In the genomic region with DNA sequence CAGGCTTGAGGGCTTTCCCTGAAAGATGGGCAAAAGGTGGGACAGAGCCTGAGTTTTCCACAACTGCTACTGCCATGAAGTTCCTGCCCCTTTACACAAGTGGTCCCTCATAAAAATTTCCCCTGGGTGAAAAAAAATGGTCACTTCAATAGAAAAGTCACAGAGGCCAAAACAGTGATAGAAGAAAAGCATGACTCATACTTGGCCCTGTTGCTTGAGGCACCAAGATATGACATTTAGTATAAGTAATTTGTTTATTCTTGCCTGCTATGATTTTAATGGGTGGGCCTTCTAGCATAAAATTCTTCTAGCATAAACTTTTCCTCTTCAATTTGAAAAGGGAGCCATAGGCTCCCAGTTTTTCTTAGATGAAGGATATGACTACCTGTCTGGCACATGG, we compare ENCODE assay signal across 24 cellular contexts.
"Had no signal": no experiment of that assay in that cellular context is flagged by ENCODE, and none has a peak within 500 bp of the region (broad histone marks: within the 10 kb centered on the region; RNA-seq: fewer than 3 reads in every experiment).

No MANE protein-coding gene starts in this region.

- ATAC-seq: activated CD8-positive, alpha-beta T cell treated with anti-CD3 and anti-CD28 coated beads, Interleukin-2, amount 10 ng/mL, durations not matched to agents 7 days and 5 days; activated naive CD8-positive, alpha-beta T cell treated with anti-CD3 and anti-CD28 coated beads, Interleukin-2, amount 50 U/mL, for 24 hours; foreskin keratinocyte; left lobe of liver; lower lobe of right lung; natural killer cell; stimulated activated naive B cell treated with anti-CD40 and anti-IgM and Interleukin-4, amounts not matched to agents 10 μg/mL and 1 μg/mL and 100 μg/mL, for 72 hours had no signal

- H3K79me2 ChIP-seq: hepatocyte had no signal

- H3K27me3 ChIP-seq: cardiac muscle cell, foreskin keratinocyte, hepatocyte, transverse colon, uterus had no signal

- H3K9me3 Mint-ChIP-seq: natural killer cell had no signal

- H3K4me3 ChIP-seq: cardiac muscle cell, hepatocyte, lower lobe of right lung, transverse colon, uterus had no signal

- H3K4me2 ChIP-seq: hepatocyte had no signal

- H2AFZ ChIP-seq: hepatocyte had no signal

- H3K27me3 Mint-ChIP-seq: activated CD4-positive, alpha-beta T cell treated with anti-CD3 and anti-CD28 coated beads, Interleukin-2, amount 10 ng/mL, durations not matched to agents 7 days and 5 days; activated naive CD8-positive, alpha-beta T cell treated with anti-CD3 and anti-CD28 coated beads, Interleukin-2, amount 50 U/mL, for 24 hours; stimulated activated naive B cell treated with anti-CD40 and anti-IgM and Interleukin-4, amounts not matched to agents 10 μg/mL and 1 μg/mL and 100 μg/mL, for 72 hours had no signal

- H3K36me3 Mint-ChIP-seq: natural killer cell had no signal

- H3K4me1 Mint-ChIP-seq: activated CD4-positive, alpha-beta T cell treated with anti-CD3 and anti-CD28 coated beads, Interleukin-2, amount 10 ng/mL, durations not matched to agents 7 days and 5 days; activated naive CD8-positive, alpha-beta T cell treated with anti-CD3 and anti-CD28 coated beads, Interleukin-2, amount 50 U/mL, for 24 hours; immature natural killer cell had no signal

- H3K4me3 Mint-ChIP-seq: activated CD4-positive, alpha-beta T cell treated with anti-CD3 and anti-CD28 coated beads, Interleukin-2, amount 10 ng/mL, durations not matched to agents 7 days and 5 days; activated CD8-positive, alpha-beta T cell treated with anti-CD3 and anti-CD28 coated beads, Interleukin-2, amount 10 ng/mL, durations not matched to agents 7 days and 5 days; activated naive CD8-positive, alpha-beta T cell treated with anti-CD3 and anti-CD28 coated beads, Interleukin-2, amount 50 U/mL, for 24 hours; activated T-helper 1 cell treated with anti-CD3 and anti-CD28 coated beads, Interleukin-12 subunit alpha, Interleukin-12 subunit beta, Interleukin-2, Interleukin-4 antibody, amounts not matched to agents 30 ng/mL and 10 ng/mL and 1 ng/mL, durations not matched to agents 14 hours and 24 hours and 36 hours; endodermal cell; immature natural killer cell; mesothelial cell of epicardium; natural killer cell; stimulated activated naive B cell treated with anti-CD40 and anti-IgM and Interleukin-4, amounts not matched to agents 10 μg/mL and 1 μg/mL and 100 μg/mL, for 72 hours had no signal

- H3K27ac Mint-ChIP-seq: activated CD4-positive, alpha-beta T cell treated with anti-CD3 and anti-CD28 coated beads, Interleukin-2, amount 10 ng/mL, durations not matched to agents 7 days and 5 days; activated CD8-positive, alpha-beta T cell treated with anti-CD3 and anti-CD28 coated beads, Interleukin-2, amount 10 ng/mL, durations not matched to agents 7 days and 5 days; activated naive CD8-positive, alpha-beta T cell treated with anti-CD3 and anti-CD28 coated beads, Interleukin-2, amount 50 U/mL, for 24 hours; activated T-helper 1 cell treated with anti-CD3 and anti-CD28 coated beads, Interleukin-12 subunit alpha, Interleukin-12 subunit beta, Interleukin-2, Interleukin-4 antibody, amounts not matched to agents 30 ng/mL and 10 ng/mL and 1 ng/mL, durations not matched to agents 14 hours and 24 hours and 36 hours; endodermal cell; mesothelial cell of epicardium; natural killer cell; stimulated activated naive B cell treated with anti-CD40 and anti-IgM and Interleukin-4, amounts not matched to agents 10 μg/mL and 1 μg/mL and 100 μg/mL, for 72 hours had no signal

- H3K4me1 ChIP-seq: foreskin keratinocyte, lower lobe of right lung, transverse colon, uterus had no signal

- DNase-seq: activated CD4-positive, alpha-beta T cell treated with anti-CD3 and anti-CD28 coated beads, Interleukin-2, amount 10 ng/mL, durations not matched to agents 7 days and 5 days; activated CD4-positive, CD25-positive, alpha-beta regulatory T cell treated with anti-CD3 and anti-CD28 coated beads, Interleukin-2, amount 50 U/mL, for 72 hours; activated CD8-positive, alpha-beta T cell treated with anti-CD3 and anti-CD28 coated beads, Interleukin-2, amount 10 ng/mL, durations not matched to agents 7 days and 5 days; activated gamma-delta T cell; activated naive CD4-positive, alpha-beta T cell treated with anti-CD3 and anti-CD28 coated beads, Interleukin-2, amount 50 U/mL, for 16 hours; activated naive CD8-positive, alpha-beta T cell treated with anti-CD3 and anti-CD28 coated beads, Interleukin-2, amount 50 U/mL, for 24 hours; cortex of kidney; endodermal cell; foreskin keratinocyte; immature natural killer cell; lower lobe of right lung; natural killer cell; retina; stimulated activated CD4-positive, alpha-beta T cell treated with anti-CD3 and anti-CD28 coated beads, Interleukin-2, amount 100 ng/mL, for 48 hours; stimulated activated CD8-positive, alpha-beta memory T cell treated with anti-CD3 and anti-CD28 coated beads, Interleukin-4, amount 100 ng/mL, for 48 hours; stimulated activated naive B cell treated with anti-CD40 and anti-IgM and Interleukin-4, amounts not matched to agents 10 μg/mL and 1 μg/mL and 100 μg/mL, for 72 hours; transverse colon; uterus; WERI-Rb-1 had no signal

- H3K36me3 ChIP-seq: cardiac muscle cell, lower lobe of right lung, transverse colon, uterus, WERI-Rb-1 had no signal

- H3K9me3 ChIP-seq: lower lobe of right lung, uterus had no signal

- H3K27ac ChIP-seq: cardiac muscle cell, foreskin keratinocyte, hepatocyte, lower lobe of right lung, transverse colon, uterus, WERI-Rb-1 had no signal
